ENCODE assay signal across 1 cellular context in the genomic region with DNA sequence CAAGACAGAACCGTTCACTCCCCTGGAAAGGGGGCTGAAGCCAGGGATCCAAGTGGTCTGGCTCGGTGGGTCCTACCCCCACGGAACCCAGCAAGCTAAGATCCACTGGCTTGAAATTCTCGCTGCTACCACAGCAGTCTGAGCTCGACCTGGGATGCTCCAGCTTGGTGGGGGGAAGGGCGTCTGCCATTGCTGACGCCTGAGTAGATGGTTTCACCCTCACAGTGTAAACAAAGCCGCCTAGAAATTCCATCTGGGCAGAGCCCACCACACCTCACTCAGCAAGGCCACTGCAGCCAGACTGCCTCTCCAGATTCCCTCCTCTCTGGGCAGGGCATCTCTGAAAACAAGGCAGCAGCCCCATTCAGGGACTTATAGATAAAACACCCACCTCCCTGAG.
TF ChIP-seq lines count a peak whose summit lies in the region.

No MANE protein-coding gene starts in this region.

TF ChIP-seq in GM23338, 12 proteins besides CTCF, POLR2A, EP300 and RAD21 (continued from another document):
- TF ChIP-seq, protein P1, sequence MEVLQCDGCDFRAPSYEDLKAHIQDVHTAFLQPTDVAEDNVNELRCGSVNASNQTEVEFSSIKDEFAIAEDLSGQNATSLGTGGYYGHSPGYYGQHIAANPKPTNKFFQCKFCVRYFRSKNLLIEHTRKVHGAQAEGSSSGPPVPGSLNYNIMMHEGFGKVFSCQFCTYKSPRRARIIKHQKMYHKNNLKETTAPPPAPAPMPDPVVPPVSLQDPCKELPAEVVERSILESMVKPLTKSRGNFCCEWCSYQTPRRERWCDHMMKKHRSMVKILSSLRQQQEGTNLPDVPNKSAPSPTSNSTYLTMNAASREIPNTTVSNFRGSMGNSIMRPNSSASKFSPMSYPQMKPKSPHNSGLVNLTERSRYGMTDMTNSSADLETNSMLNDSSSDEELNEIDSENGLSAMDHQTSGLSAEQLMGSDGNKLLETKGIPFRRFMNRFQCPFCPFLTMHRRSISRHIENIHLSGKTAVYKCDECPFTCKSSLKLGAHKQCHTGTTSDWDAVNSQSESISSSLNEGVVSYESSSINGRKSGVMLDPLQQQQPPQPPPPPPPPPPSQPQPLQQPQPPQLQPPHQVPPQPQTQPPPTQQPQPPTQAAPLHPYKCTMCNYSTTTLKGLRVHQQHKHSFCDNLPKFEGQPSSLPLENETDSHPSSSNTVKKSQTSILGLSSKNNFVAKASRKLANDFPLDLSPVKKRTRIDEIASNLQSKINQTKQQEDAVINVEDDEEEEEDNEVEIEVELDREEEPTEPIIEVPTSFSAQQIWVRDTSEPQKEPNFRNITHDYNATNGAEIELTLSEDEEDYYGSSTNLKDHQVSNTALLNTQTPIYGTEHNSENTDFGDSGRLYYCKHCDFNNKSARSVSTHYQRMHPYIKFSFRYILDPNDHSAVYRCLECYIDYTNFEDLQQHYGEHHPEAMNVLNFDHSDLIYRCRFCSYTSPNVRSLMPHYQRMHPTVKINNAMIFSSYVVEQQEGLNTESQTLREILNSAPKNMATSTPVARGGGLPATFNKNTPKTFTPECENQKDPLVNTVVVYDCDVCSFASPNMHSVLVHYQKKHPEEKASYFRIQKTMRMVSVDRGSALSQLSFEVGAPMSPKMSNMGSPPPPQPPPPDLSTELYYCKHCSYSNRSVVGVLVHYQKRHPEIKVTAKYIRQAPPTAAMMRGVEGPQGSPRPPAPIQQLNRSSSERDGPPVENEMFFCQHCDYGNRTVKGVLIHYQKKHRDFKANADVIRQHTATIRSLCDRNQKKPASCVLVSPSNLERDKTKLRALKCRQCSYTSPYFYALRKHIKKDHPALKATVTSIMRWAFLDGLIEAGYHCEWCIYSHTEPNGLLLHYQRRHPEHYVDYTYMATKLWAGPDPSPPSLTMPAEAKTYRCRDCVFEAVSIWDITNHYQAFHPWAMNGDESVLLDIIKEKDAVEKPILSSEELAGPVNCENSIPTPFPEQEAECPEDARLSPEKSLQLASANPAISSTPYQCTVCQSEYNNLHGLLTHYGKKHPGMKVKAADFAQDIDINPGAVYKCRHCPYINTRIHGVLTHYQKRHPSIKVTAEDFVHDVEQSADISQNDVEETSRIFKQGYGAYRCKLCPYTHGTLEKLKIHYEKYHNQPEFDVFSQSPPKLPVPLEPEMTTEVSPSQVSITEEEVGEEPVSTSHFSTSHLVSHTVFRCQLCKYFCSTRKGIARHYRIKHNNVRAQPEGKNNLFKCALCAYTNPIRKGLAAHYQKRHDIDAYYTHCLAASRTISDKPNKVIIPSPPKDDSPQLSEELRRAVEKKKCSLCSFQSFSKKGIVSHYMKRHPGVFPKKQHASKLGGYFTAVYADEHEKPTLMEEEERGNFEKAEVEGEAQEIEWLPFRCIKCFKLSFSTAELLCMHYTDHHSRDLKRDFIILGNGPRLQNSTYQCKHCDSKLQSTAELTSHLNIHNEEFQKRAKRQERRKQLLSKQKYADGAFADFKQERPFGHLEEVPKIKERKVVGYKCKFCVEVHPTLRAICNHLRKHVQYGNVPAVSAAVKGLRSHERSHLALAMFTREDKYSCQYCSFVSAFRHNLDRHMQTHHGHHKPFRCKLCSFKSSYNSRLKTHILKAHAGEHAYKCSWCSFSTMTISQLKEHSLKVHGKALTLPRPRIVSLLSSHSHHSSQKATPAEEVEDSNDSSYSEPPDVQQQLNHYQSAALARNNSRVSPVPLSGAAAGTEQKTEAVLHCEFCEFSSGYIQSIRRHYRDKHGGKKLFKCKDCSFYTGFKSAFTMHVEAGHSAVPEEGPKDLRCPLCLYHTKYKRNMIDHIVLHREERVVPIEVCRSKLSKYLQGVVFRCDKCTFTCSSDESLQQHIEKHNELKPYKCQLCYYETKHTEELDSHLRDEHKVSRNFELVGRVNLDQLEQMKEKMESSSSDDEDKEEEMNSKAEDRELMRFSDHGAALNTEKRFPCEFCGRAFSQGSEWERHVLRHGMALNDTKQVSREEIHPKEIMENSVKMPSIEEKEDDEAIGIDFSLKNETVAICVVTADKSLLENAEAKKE (CRISPR knock-in tag; IDR thresholded peaks at IDR 0.05), result no peak
- TF ChIP-seq, protein P2, sequence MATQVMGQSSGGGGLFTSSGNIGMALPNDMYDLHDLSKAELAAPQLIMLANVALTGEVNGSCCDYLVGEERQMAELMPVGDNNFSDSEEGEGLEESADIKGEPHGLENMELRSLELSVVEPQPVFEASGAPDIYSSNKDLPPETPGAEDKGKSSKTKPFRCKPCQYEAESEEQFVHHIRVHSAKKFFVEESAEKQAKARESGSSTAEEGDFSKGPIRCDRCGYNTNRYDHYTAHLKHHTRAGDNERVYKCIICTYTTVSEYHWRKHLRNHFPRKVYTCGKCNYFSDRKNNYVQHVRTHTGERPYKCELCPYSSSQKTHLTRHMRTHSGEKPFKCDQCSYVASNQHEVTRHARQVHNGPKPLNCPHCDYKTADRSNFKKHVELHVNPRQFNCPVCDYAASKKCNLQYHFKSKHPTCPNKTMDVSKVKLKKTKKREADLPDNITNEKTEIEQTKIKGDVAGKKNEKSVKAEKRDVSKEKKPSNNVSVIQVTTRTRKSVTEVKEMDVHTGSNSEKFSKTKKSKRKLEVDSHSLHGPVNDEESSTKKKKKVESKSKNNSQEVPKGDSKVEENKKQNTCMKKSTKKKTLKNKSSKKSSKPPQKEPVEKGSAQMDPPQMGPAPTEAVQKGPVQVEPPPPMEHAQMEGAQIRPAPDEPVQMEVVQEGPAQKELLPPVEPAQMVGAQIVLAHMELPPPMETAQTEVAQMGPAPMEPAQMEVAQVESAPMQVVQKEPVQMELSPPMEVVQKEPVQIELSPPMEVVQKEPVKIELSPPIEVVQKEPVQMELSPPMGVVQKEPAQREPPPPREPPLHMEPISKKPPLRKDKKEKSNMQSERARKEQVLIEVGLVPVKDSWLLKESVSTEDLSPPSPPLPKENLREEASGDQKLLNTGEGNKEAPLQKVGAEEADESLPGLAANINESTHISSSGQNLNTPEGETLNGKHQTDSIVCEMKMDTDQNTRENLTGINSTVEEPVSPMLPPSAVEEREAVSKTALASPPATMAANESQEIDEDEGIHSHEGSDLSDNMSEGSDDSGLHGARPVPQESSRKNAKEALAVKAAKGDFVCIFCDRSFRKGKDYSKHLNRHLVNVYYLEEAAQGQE (IDR thresholded peaks at IDR 0.05; ENCODE audit: unreplicated experiment), result no peak
